ENCODE assay signal across 1 cellular context in genomic region chrX:137424679-137425078, GRCh38.
TF ChIP-seq lines count a peak whose summit lies in the region.

No MANE protein-coding gene starts in this region.

TF ChIP-seq in GM23338, 12 proteins besides CTCF, POLR2A, EP300 and RAD21:
- TF ChIP-seq, protein P1, sequence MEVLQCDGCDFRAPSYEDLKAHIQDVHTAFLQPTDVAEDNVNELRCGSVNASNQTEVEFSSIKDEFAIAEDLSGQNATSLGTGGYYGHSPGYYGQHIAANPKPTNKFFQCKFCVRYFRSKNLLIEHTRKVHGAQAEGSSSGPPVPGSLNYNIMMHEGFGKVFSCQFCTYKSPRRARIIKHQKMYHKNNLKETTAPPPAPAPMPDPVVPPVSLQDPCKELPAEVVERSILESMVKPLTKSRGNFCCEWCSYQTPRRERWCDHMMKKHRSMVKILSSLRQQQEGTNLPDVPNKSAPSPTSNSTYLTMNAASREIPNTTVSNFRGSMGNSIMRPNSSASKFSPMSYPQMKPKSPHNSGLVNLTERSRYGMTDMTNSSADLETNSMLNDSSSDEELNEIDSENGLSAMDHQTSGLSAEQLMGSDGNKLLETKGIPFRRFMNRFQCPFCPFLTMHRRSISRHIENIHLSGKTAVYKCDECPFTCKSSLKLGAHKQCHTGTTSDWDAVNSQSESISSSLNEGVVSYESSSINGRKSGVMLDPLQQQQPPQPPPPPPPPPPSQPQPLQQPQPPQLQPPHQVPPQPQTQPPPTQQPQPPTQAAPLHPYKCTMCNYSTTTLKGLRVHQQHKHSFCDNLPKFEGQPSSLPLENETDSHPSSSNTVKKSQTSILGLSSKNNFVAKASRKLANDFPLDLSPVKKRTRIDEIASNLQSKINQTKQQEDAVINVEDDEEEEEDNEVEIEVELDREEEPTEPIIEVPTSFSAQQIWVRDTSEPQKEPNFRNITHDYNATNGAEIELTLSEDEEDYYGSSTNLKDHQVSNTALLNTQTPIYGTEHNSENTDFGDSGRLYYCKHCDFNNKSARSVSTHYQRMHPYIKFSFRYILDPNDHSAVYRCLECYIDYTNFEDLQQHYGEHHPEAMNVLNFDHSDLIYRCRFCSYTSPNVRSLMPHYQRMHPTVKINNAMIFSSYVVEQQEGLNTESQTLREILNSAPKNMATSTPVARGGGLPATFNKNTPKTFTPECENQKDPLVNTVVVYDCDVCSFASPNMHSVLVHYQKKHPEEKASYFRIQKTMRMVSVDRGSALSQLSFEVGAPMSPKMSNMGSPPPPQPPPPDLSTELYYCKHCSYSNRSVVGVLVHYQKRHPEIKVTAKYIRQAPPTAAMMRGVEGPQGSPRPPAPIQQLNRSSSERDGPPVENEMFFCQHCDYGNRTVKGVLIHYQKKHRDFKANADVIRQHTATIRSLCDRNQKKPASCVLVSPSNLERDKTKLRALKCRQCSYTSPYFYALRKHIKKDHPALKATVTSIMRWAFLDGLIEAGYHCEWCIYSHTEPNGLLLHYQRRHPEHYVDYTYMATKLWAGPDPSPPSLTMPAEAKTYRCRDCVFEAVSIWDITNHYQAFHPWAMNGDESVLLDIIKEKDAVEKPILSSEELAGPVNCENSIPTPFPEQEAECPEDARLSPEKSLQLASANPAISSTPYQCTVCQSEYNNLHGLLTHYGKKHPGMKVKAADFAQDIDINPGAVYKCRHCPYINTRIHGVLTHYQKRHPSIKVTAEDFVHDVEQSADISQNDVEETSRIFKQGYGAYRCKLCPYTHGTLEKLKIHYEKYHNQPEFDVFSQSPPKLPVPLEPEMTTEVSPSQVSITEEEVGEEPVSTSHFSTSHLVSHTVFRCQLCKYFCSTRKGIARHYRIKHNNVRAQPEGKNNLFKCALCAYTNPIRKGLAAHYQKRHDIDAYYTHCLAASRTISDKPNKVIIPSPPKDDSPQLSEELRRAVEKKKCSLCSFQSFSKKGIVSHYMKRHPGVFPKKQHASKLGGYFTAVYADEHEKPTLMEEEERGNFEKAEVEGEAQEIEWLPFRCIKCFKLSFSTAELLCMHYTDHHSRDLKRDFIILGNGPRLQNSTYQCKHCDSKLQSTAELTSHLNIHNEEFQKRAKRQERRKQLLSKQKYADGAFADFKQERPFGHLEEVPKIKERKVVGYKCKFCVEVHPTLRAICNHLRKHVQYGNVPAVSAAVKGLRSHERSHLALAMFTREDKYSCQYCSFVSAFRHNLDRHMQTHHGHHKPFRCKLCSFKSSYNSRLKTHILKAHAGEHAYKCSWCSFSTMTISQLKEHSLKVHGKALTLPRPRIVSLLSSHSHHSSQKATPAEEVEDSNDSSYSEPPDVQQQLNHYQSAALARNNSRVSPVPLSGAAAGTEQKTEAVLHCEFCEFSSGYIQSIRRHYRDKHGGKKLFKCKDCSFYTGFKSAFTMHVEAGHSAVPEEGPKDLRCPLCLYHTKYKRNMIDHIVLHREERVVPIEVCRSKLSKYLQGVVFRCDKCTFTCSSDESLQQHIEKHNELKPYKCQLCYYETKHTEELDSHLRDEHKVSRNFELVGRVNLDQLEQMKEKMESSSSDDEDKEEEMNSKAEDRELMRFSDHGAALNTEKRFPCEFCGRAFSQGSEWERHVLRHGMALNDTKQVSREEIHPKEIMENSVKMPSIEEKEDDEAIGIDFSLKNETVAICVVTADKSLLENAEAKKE (CRISPR knock-in tag; IDR thresholded peaks at IDR 0.05): no peak
- TF ChIP-seq NANOG (IDR thresholded peaks at IDR 0.05; ENCODE audit: borderline replicate concordance) (no peak), ETS1 (IDR thresholded peaks at IDR 0.05) (no peak), STAT1 (IDR thresholded peaks at IDR 0.05; ENCODE audit: unreplicated experiment) (no peak), EZH2phosphoT487 (IDR thresholded peaks at IDR 0.05; ENCODE audit: unreplicated experiment) (no peak), ZNF331 (CRISPR knock-in tag; IDR thresholded peaks at IDR 0.05; ENCODE audit: low read depth) (no peak), JUNB (IDR thresholded peaks at IDR 0.05; ENCODE audit: unreplicated experiment) (no peak), EZH2 (IDR thresholded peaks at IDR 0.05; ENCODE audit: low read depth, unreplicated experiment) (no peak), CREB1 (CRISPR knock-in tag; IDR thresholded peaks at IDR 0.05; ENCODE audit: low read depth) (no peak)
- TF ChIP-seq, protein P2, sequence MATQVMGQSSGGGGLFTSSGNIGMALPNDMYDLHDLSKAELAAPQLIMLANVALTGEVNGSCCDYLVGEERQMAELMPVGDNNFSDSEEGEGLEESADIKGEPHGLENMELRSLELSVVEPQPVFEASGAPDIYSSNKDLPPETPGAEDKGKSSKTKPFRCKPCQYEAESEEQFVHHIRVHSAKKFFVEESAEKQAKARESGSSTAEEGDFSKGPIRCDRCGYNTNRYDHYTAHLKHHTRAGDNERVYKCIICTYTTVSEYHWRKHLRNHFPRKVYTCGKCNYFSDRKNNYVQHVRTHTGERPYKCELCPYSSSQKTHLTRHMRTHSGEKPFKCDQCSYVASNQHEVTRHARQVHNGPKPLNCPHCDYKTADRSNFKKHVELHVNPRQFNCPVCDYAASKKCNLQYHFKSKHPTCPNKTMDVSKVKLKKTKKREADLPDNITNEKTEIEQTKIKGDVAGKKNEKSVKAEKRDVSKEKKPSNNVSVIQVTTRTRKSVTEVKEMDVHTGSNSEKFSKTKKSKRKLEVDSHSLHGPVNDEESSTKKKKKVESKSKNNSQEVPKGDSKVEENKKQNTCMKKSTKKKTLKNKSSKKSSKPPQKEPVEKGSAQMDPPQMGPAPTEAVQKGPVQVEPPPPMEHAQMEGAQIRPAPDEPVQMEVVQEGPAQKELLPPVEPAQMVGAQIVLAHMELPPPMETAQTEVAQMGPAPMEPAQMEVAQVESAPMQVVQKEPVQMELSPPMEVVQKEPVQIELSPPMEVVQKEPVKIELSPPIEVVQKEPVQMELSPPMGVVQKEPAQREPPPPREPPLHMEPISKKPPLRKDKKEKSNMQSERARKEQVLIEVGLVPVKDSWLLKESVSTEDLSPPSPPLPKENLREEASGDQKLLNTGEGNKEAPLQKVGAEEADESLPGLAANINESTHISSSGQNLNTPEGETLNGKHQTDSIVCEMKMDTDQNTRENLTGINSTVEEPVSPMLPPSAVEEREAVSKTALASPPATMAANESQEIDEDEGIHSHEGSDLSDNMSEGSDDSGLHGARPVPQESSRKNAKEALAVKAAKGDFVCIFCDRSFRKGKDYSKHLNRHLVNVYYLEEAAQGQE (IDR thresholded peaks at IDR 0.05; ENCODE audit: unreplicated experiment): no peak
